In the genomic region with DNA sequence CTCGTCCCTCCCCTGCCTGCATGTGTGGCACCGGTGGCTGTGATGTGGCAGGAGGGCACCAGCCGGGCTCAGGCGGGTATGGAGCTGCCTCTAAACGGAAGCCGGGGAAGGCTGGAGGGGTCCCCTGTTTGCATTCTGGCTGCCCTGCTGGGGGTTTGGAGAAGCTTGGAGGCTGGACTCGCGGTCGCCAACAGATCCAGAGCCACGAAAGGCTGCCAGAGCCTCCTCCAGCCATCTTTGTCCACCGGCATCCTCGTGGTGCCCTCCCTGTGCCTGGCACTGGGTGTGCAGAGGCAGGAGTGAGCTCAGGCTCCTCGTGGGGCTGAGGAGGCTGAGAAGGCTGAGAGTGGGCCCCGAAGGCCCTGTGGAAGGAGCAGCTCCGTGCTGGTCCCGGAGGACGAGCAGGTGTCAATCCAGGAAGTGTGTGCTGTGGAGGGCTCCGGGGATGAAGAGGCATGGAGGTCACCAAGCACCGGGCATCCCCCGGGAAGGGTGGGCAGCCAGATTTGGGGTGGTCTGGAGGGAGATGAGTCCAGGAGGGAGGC, we compare ENCODE assay signal across 11 cellular contexts. TPM values are rescaled to one million over a fixed set of nuclear protein-coding genes. Genes with fewer than 3 reads are reported as not detected.
DNase-seq lines count a peak whose midpoint lies in the region; ATAC-seq, FAIRE-seq and TF ChIP-seq lines count a peak whose summit lies in the region.
"Had no signal": no experiment of that assay in that cellular context is flagged by ENCODE, and none has a peak within 500 bp of the region (broad histone marks: within the 10 kb centered on the region; RNA-seq: fewer than 3 reads in every experiment).

No MANE protein-coding gene starts in this region.

- CTCF ChIA-PET in AG04449 (lab: Yijun Ruan, JAX) = interaction anchor here (0.9 to 1.2 kb wide), 4 partner anchors 9 to 354 kb away, joined by 3 to 6 read pairs (median 4); no protein-coding TSS in a partner anchor

- no peak for DNase-seq in AG04449 (ENCODE audit: low read depth, low spot score)
- DNase-seq in MG63 = no peak
- DNase-seq in foreskin fibroblast = no peak
- peak in 2 of 6 donors; percentile 53 to 58 for DNase-seq in pancreas
- no peak for DNase-seq in effector CD8-positive, alpha-beta T cell (lab: John Stamatoyannopoulos, UW)
- DNase-seq in DMS153 (lab: John Stamatoyannopoulos, UW) = no peak
- DNase-seq in NOMO-1 treated with dmso at 0.1 percent for 144 hours (lab: John Stamatoyannopoulos, UW; ENCODE audit: unreplicated experiment) = no peak
- DNase-seq: activated T-cell treated with anti-CD3 and anti-CD28 coated beads, Interleukin-2, amount 50 U/mL, for 48 hours; BE2C; gastrocnemius medialis had no signal

- no peak for TF ChIP-seq CTCF in AG04449 (IDR thresholded peaks at IDR 0.05; ENCODE audit: insufficient read depth, low read length, missing control alignments)
- TF ChIP-seq CTCF in foreskin fibroblast (IDR thresholded peaks at IDR 0.05; ENCODE audit: low read depth, low read length) = no peak
- TF ChIP-seq CTCF in pancreas (IDR thresholded peaks at IDR 0.05) = no peak

- no peak for FAIRE-seq in pancreas (lab: Jason Lieb, UNC)

- ATAC-seq in pancreas (peak; percentile 17 to 39 (median 28)), HG03139 (IDR thresholded peaks at IDR 0.05; ENCODE audit: unreplicated experiment) (no peak)
- ATAC-seq: gastrocnemius medialis had no signal

- 62 to 73% methylated on average over 17 to 20 of the region's 20 CpGs for WGBS in pancreas, 2 donors

- intact Hi-C loops in pancreas (cut with DNase I) = no loop called here

- no peaks in the 10 kb centered on the region for H3K9me3 ChIP-seq in MG63
- no peaks in the 10 kb centered on the region for H3K9me3 ChIP-seq in pancreas
- H3K9me3 ChIP-seq: BE2C, gastrocnemius medialis had no signal

- POLR2A ChIA-PET in AG04449 (lab: Yijun Ruan, JAX) = interaction anchor here (0.7 to 1.4 kb wide), 2 partner anchors 9 to 15 kb away, joined by 3 to 4 read pairs; no protein-coding TSS in a partner anchor

- H3K4me1 ChIP-seq in pancreas = peaks cover 0 to 3% (median 0%) of the 10 kb centered on the region in 3 donors
- H3K4me1 ChIP-seq: BE2C had no signal

- no peak overlapping the region for H3K27ac ChIP-seq in pancreas
- H3K27ac ChIP-seq: gastrocnemius medialis had no signal

- H3K27me3 ChIP-seq in MG63 (no peaks in the 10 kb centered on the region), pancreas (no peaks in the 10 kb centered on the region)
- H3K27me3 ChIP-seq: BE2C had no signal

- H3K4me3 ChIP-seq in AG04449 (ENCODE audit: low read depth, low read length) = peak overlapping the region; percentile 94
- peak overlapping the region; percentile 65 for H3K4me3 ChIP-seq in MG63
- H3K4me3 ChIP-seq in foreskin fibroblast (ENCODE audit: low read depth in 1 of 2, low read length in 2 of 2) = peak overlapping the region; percentile 64 to 97
- peak overlapping the region in 3 of 4 donors; percentile 49 to 57 (median 53) for H3K4me3 ChIP-seq in pancreas

- H3K36me3 ChIP-seq in MG63 (no peaks in the 10 kb centered on the region; the same call in 1 of the 2 replicates), pancreas (no peaks in the 10 kb centered on the region)
- H3K36me3 ChIP-seq: BE2C, gastrocnemius medialis had no signal

RNA-seq across cellular contexts. Expression of a gene that starts 0.9 kb away (rescaled TPM):
- 39.0 and 39.8 TPM in 2 replicates for total RNA-seq in MG63 (2014; rRNA removed; shearing (Covaris generic); ENCODE audit: low replicate concordance)
- 10 to 100 TPM in 2 of 6 donors, 1 to 10 TPM in 4; 4.7 to 14.6 (median 8.2) TPM for total RNA-seq in pancreas
- polyA plus RNA-seq in pancreas = 1 to 10 TPM; 2.9 to 4.9 TPM

RNA-seq across cellular contexts. Expression of a gene that starts 13.8 kb away (rescaled TPM):
- not detected in 2 replicates for total RNA-seq in MG63 (2014; rRNA removed; shearing (Covaris generic); ENCODE audit: low replicate concordance)
- not detected for total RNA-seq in pancreas
- not detected for polyA plus RNA-seq in pancreas
- total RNA-seq: gastrocnemius medialis had no signal

RNA-seq across cellular contexts. Expression of a gene that starts 37.3 kb away (rescaled TPM):
- total RNA-seq in MG63 (2014; rRNA removed; shearing (Covaris generic); ENCODE audit: low replicate concordance) = 246 and 311 TPM in 2 replicates
- 100 to 1,000 TPM; 167 to 331 (median 206) TPM for total RNA-seq in pancreas
- polyA plus RNA-seq in pancreas = 100 to 1,000 TPM; 164 to 242 TPM
